Comparison of ENCODE assay signal across 1 cellular context in genomic region chr6:119205911-119206617, GRCh38.
TF ChIP-seq lines count a peak whose summit lies in the region.

No MANE protein-coding gene starts in this region.

TF ChIP-seq in GM23338, 12 proteins besides CTCF, POLR2A, EP300 and RAD21 (continued from another document):
- TF ChIP-seq ZNF462 (CRISPR knock-in tag; IDR thresholded peaks at IDR 0.05) (no peak), POLR2AphosphoS5 (IDR thresholded peaks at IDR 0.05; ENCODE audit: low read depth) (no peak), CREB1 (CRISPR knock-in tag; IDR thresholded peaks at IDR 0.05; ENCODE audit: low read depth) (no peak), EZH2 (IDR thresholded peaks at IDR 0.05; ENCODE audit: low read depth, unreplicated experiment) (no peak)
